In the genomic region with DNA sequence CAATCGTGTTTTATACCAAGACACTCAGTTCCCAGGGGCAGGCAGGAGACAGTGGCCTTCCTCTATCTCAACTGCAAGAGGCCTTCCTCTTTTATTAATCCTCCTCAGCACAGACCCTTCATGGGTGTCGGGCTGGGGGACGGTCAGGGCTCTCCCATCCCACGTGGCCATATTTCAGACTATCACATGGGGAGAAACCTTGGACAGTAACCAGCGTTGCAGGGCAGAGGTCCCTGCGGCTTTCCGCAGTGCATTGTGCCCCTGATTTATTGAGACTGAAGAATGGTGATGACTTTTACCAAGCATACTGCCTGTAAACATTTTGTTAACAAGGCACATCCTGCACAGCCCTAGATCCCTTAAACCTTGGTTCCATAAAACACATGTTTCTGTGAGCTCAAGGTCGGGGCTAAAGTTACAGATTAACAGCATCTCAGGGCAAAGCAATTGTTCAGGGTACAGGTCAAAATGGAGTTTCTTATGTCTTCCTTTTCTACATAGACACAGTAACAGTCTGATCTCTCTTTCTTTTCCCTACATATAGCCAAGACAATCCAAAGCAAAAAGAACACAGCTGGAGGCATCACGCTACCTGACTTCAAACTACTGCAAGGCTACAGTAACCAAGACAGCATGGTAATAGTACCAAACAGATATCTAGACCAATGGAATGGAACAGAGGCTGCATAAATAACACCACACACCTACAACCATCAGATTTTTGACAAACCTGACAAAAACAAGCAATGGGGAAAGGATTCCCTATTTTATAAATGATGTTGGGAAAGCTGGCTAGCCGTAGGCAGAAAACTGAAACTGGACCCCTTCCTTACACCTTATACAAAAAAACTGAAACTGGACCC, we compare ENCODE assay signal across 5 cellular contexts. TPM values are rescaled to one million over a fixed set of nuclear protein-coding genes. Genes with fewer than 3 reads are reported as not detected.
DNase-seq lines count a peak whose midpoint lies in the region; ATAC-seq, FAIRE-seq and TF ChIP-seq lines count a peak whose summit lies in the region.
"Not testable (repeated sequence)": the region's sequence is repeated elsewhere in the genome, so short reads cannot be mapped to it uniquely, and the experiment has no call there.

No MANE protein-coding gene starts in this region.

- intact Hi-C loops in dendritic cell treated with granulocyte-macrophage colony-stimulating factor and Interleukin-4, amounts not matched to agents 40 ng/mL and 50 ng/mL, for 4 days (cut with micrococcal nuclease); left colon (cut with DNase I, micrococcal nuclease): not testable (repeated sequence)
- intact Hi-C loops in HepG2 (cut with micrococcal nuclease; ENCODE audit: unreplicated experiment): loop anchor here (5.0 kb wide), 1 partner anchor 110 kb away; a partner anchor contains a TSS

- CTCF ChIA-PET in HepG2 (lab: Yijun Ruan, JAX; ENCODE audit: low intra/inter-chr PET ratio, low total read pairs): not testable (repeated sequence)

- not testable (repeated sequence) for H3K36me3 ChIP-seq in HepG2 (replicated peaks in 1 of 2; ENCODE audit: control insufficient read depth in 1 of 2, insufficient read depth in 2 of 2, low read length in 2 of 2); mucosa of rectum (ENCODE audit: control insufficient read depth in 2 of 2, insufficient read depth in 2 of 2, low read length in 2 of 2)

- H3K4me3 ChIP-seq in HepG2 (replicated peaks in 1 of 3; ENCODE audit: insufficient read depth in 1 of 3, low read depth in 2 of 3, low read length in 3 of 3); mucosa of rectum (ENCODE audit: low read length in 2 of 2): not testable (repeated sequence)

- H3K27ac Mint-ChIP-seq in dendritic cell treated with granulocyte-macrophage colony-stimulating factor and Interleukin-4, amounts not matched to agents 40 ng/mL and 50 ng/mL, for 4 days: peak overlapping the region; percentile 63

- not testable (repeated sequence) for H3K27me3 ChIP-seq in HepG2 (ENCODE audit: control insufficient read depth in 1 of 2, insufficient read depth in 2 of 2, low read length in 2 of 2); mucosa of rectum (ENCODE audit: control insufficient read depth in 2 of 2, insufficient read depth in 2 of 2, low read length in 2 of 2)

- H3K9me3 Mint-ChIP-seq in dendritic cell treated with granulocyte-macrophage colony-stimulating factor and Interleukin-4, amounts not matched to agents 40 ng/mL and 50 ng/mL, for 4 days: not testable (repeated sequence)

- H2AFZ ChIP-seq in HepG2 (ENCODE audit: low read length): not testable (repeated sequence)

- POLR2A ChIA-PET in HepG2 (lab: Yijun Ruan, JAX): interaction anchor here (0.8 to 1.1 kb wide), 2 partner anchors 51 to 112 kb away, joined by 3 to 4 read pairs; a partner anchor contains a TSS

- H3K4me1 ChIP-seq in HepG2 (ENCODE audit: insufficient read depth, low read length) (peaks cover 56% of the 10 kb centered on the region), mucosa of rectum (ENCODE audit: control insufficient read depth in 2 of 2, insufficient read depth in 2 of 2, low read length in 2 of 2) (peaks cover 12 to 14% of the 10 kb centered on the region in 2 donors)

- H3K9ac ChIP-seq in HepG2 (ENCODE audit: insufficient read depth, low read depth, low read length); mucosa of rectum (ENCODE audit: low read depth in 1 of 2, low read length in 2 of 2): not testable (repeated sequence)

- H3K4me1 Mint-ChIP-seq in dendritic cell treated with granulocyte-macrophage colony-stimulating factor and Interleukin-4, amounts not matched to agents 40 ng/mL and 50 ng/mL, for 4 days (ENCODE audit: low read depth): peaks cover 60% of the 10 kb centered on the region

- H3K4me3 Mint-ChIP-seq in dendritic cell treated with granulocyte-macrophage colony-stimulating factor and Interleukin-4, amounts not matched to agents 40 ng/mL and 50 ng/mL, for 4 days: not testable (repeated sequence)

- not testable (repeated sequence) for FAIRE-seq in HepG2 (lab: Jason Lieb, UNC)

- not testable (repeated sequence) for H4K20me1 ChIP-seq in HepG2 (ENCODE audit: insufficient read depth, low read length)

- 49% methylated on average over 10 of the region's 10 CpGs for WGBS in HepG2 (ENCODE audit: low lambda C conversion rate)

- H3K9me3 ChIP-seq in HepG2 (ENCODE audit: low read length); mucosa of rectum (ENCODE audit: control insufficient read depth in 2 of 2, low read length in 2 of 2): not testable (repeated sequence)

- TF ChIP-seq RAD21 in HepG2 (CRISPR knock-in tag; IDR thresholded peaks at IDR 0.05): not testable (repeated sequence)

- not testable (repeated sequence) for TF ChIP-seq POLR2A in HepG2 (IDR thresholded peaks at IDR 0.05; ENCODE audit: insufficient read depth in 1 of 2, low read depth in 2 of 2, low read length in 2 of 2)

- BruUV-seq in HepG2 (replicated peaks; lab: Mats Ljungman, UMichigan): not testable (repeated sequence)

- in situ Hi-C loops in HepG2 (cut with HindIII; ENCODE audit: extremely low pct_ligation_motif_present, low pct_unique_long_range_greater_than_20kb): loop anchor here (10.0 kb wide), 1 partner anchor 53 kb away; no protein-coding TSS in a partner anchor

- TF ChIP-seq EP300 in HepG2 (IDR thresholded peaks at IDR 0.05; ENCODE audit: low read depth in 2 of 2, low read length in 2 of 2) (peak in 1 of 2 experiments; percentile 39; a peak in 1 of 4 replicates), HepG2 (CRISPR knock-in tag; IDR thresholded peaks at IDR 0.05; ENCODE audit: borderline replicate concordance) (0 out of 2 replicates have a peak, but pooled peaks have one; percentile 22)

- not testable (repeated sequence) for H3K36me3 Mint-ChIP-seq in dendritic cell treated with granulocyte-macrophage colony-stimulating factor and Interleukin-4, amounts not matched to agents 40 ng/mL and 50 ng/mL, for 4 days (ENCODE audit: low read depth)

- DNase-seq in left colon (peak in 1 of 2 donors; percentile 54), HepG2 (ENCODE audit: low spot score) (peak; percentile 65), renal cortical epithelial cell (ENCODE audit: low read depth) (peak; percentile 30)

- TF ChIP-seq CTCF in HepG2 (CRISPR knock-in tag; IDR thresholded peaks at IDR 0.05): not testable (repeated sequence)

- H3K27ac ChIP-seq in HepG2 (ENCODE audit: extremely low read length, insufficient read depth, low read length) (peak overlapping the region; percentile 69), mucosa of rectum (ENCODE audit: low read depth in 2 of 2, low read length in 2 of 2) (peak overlapping the region; percentile 58 to 61)

- peak overlapping the region; percentile 52 for H3K4me2 ChIP-seq in HepG2 (ENCODE audit: low read depth, low read length)

- peak; percentile 25 for ATAC-seq in left colon
- not testable (repeated sequence) for ATAC-seq in HepG2

- H3K79me2 ChIP-seq in HepG2 (ENCODE audit: insufficient read depth, low read length): not testable (repeated sequence)

- H3K27me3 Mint-ChIP-seq in dendritic cell treated with granulocyte-macrophage colony-stimulating factor and Interleukin-4, amounts not matched to agents 40 ng/mL and 50 ng/mL, for 4 days: not testable (repeated sequence)

RNA-seq across cellular contexts. Expression of a gene that starts 6.5 kb away (rescaled TPM):
- 10 to 100 TPM; 31.8 to 43.2 TPM for total RNA-seq in left colon
- 38.2 and 40.0 TPM in 2 replicates for total RNA-seq in HepG2 (2016; rRNA removed; fragmentation: Illumina TruSeq; extraction: Trizol)
- 10.7 and 12.6 TPM in 2 replicates for total RNA-seq in HepG2 (2016; cell fraction: cytosol; rRNA removed; fragmentation: Illumina TruSeq; extraction: Trizol; ENCODE audit: low read depth)
- total RNA-seq in HepG2 (2016; cell fraction: insoluble cytoplasmic fraction; rRNA removed; fragmentation: Illumina TruSeq; extraction: Trizol): 37.5 and 39.4 TPM in 2 replicates
- 19.6 and 20.4 TPM in 2 replicates for total RNA-seq in HepG2 (2016; cell fraction: membrane; rRNA removed; fragmentation: Illumina TruSeq; extraction: Trizol)
- 18.4 and 18.8 TPM in 2 replicates for total RNA-seq in HepG2 (2016; cell fraction: nucleus; rRNA removed; fragmentation: Illumina TruSeq; extraction: Trizol)
- 24.7 and 24.8 TPM in 2 replicates for polyA plus RNA-seq in HepG2 (2011; rRNA removed)
- polyA plus RNA-seq in HepG2 (2011; cell fraction: cytosol; rRNA removed): 15.5 and 22.3 TPM in 2 replicates
- polyA plus RNA-seq in HepG2 (2011; cell fraction: nucleus; rRNA removed): 19.3 and 24.1 TPM in 2 replicates
- polyA plus RNA-seq in HepG2 (2012): 25.5 and 32.5 TPM in 2 replicates
- polyA plus RNA-seq in HepG2 (2016; cell fraction: cytosol; fragmentation: Illumina TruSeq; extraction: Trizol; ENCODE audit: low read depth): 12.3 and 12.4 TPM in 2 replicates
- polyA plus RNA-seq in HepG2 (2016; cell fraction: insoluble cytoplasmic fraction; fragmentation: Illumina TruSeq; extraction: Trizol; ENCODE audit: low read depth): 50.1 and 54.3 TPM in 2 replicates
- polyA plus RNA-seq in HepG2 (2016; cell fraction: membrane; fragmentation: Illumina TruSeq; extraction: Trizol; ENCODE audit: low read depth): 19.3 and 20.8 TPM in 2 replicates
- 39.6 and 44.6 TPM in 2 replicates for polyA plus RNA-seq in HepG2 (2016; cell fraction: nucleus; fragmentation: Illumina TruSeq; extraction: Trizol; ENCODE audit: insufficient read depth, low read depth)
- 7.3 and 27.3 TPM in 2 replicates for polyA minus RNA-seq in HepG2 (2011; rRNA and poly(A)+ RNA removed; ENCODE audit: low replicate concordance)
- polyA minus RNA-seq in HepG2 (2011; cell fraction: cytosol; rRNA and poly(A)+ RNA removed): 10.4 and 11.1 TPM in 2 replicates
- polyA minus RNA-seq in HepG2 (2011; cell fraction: nucleus; rRNA and poly(A)+ RNA removed): 10.9 and 11.7 TPM in 2 replicates
- 8.3 and 9.4 TPM in 2 replicates for total RNA-seq in renal cortical epithelial cell

RNA-seq across cellular contexts. Expression of a gene that starts 28.6 kb away (rescaled TPM):
- total RNA-seq in left colon (10 to 100 TPM; 38.3 to 46.0 TPM), HepG2 (2016; rRNA removed; fragmentation: Illumina TruSeq; extraction: Trizol) (45.1 and 49.4 TPM in 2 replicates), renal cortical epithelial cell (31.3 and 34.6 TPM in 2 replicates)
- total RNA-seq in HepG2 (2016; cell fraction: cytosol; rRNA removed; fragmentation: Illumina TruSeq; extraction: Trizol; ENCODE audit: low read depth): 15.8 and 17.4 TPM in 2 replicates
- total RNA-seq in HepG2 (2016; cell fraction: insoluble cytoplasmic fraction; rRNA removed; fragmentation: Illumina TruSeq; extraction: Trizol): 42.9 and 43.7 TPM in 2 replicates
- total RNA-seq in HepG2 (2016; cell fraction: membrane; rRNA removed; fragmentation: Illumina TruSeq; extraction: Trizol): 15.2 and 18.0 TPM in 2 replicates
- total RNA-seq in HepG2 (2016; cell fraction: nucleus; rRNA removed; fragmentation: Illumina TruSeq; extraction: Trizol): 19.7 and 22.2 TPM in 2 replicates
- polyA plus RNA-seq in HepG2 (2011; rRNA removed): 23.9 and 25.0 TPM in 2 replicates
- 35.5 and 38.0 TPM in 2 replicates for polyA plus RNA-seq in HepG2 (2011; cell fraction: cytosol; rRNA removed)
- 29.3 and 34.3 TPM in 2 replicates for polyA plus RNA-seq in HepG2 (2011; cell fraction: nucleus; rRNA removed)
- 33.9 and 38.4 TPM in 2 replicates for polyA plus RNA-seq in HepG2 (2012)
- 13.9 and 14.7 TPM in 2 replicates for polyA plus RNA-seq in HepG2 (2016; cell fraction: cytosol; fragmentation: Illumina TruSeq; extraction: Trizol; ENCODE audit: low read depth)
- polyA plus RNA-seq in HepG2 (2016; cell fraction: insoluble cytoplasmic fraction; fragmentation: Illumina TruSeq; extraction: Trizol; ENCODE audit: low read depth): 59.7 and 60.2 TPM in 2 replicates
- 15.8 and 16.6 TPM in 2 replicates for polyA plus RNA-seq in HepG2 (2016; cell fraction: membrane; fragmentation: Illumina TruSeq; extraction: Trizol; ENCODE audit: low read depth)
- 35.6 and 46.5 TPM in 2 replicates for polyA plus RNA-seq in HepG2 (2016; cell fraction: nucleus; fragmentation: Illumina TruSeq; extraction: Trizol; ENCODE audit: insufficient read depth, low read depth)
- polyA minus RNA-seq in HepG2 (2011; rRNA and poly(A)+ RNA removed; ENCODE audit: low replicate concordance): 19.9 and 41.3 TPM in 2 replicates
- 10.0 and 12.1 TPM in 2 replicates for polyA minus RNA-seq in HepG2 (2011; cell fraction: cytosol; rRNA and poly(A)+ RNA removed)
- polyA minus RNA-seq in HepG2 (2011; cell fraction: nucleus; rRNA and poly(A)+ RNA removed): 9.8 and 13.7 TPM in 2 replicates
